In the genomic region with DNA sequence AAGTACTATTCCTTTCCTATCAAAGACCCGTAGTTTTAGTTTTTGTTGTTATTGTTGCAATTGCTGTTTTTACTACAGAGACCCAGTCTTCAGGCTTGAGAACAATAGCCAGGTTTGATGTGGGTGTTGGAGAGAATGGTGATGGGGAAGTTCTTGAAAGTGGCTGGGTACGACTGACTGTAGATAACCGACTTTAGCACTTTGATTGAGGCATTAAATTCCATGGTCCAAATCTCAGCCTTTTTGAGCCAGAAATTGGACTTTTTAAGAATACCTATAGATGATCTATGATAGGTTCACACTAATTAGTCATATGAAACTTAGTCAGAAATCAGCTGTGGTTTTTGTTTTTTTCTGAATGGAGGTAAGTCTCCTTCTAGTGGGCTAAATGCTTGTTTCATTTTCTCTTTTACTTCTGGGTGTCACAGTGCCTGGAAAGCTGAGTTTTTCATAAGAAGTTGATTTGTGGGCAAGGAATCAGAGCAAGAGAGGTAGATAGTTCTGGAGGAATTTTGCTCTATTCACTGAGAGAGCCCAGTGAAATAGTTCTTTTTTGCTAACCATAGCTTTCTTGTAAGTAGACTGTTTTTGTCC, we compare ENCODE assay signal across 18 cellular contexts. TPM values are rescaled to one million over a fixed set of nuclear protein-coding genes. Genes with fewer than 3 reads are reported as not detected.
DNase-seq lines count a peak whose midpoint lies in the region; ATAC-seq, FAIRE-seq and TF ChIP-seq lines count a peak whose summit lies in the region.
"Had no signal": no experiment of that assay in that cellular context is flagged by ENCODE, and none has a peak within 500 bp of the region (broad histone marks: within the 10 kb centered on the region; RNA-seq: fewer than 3 reads in every experiment).

No MANE protein-coding gene starts in this region.

- H3K4me3 Mint-ChIP-seq in activated CD4-positive, alpha-beta T cell treated with anti-CD3 and anti-CD28 coated beads, Interleukin-2, amount 10 ng/mL, durations not matched to agents 24 days and 14 days, result peak overlapping the region; percentile 55
- peak overlapping the region; percentile 67 for H3K4me3 Mint-ChIP-seq in activated CD8-positive, alpha-beta T cell treated with anti-CD3 and anti-CD28 coated beads, Interleukin-2, amount 10 ng/mL, durations not matched to agents 7 days and 5 days
- peak overlapping the region; percentile 93 to 99 (median 99) for H3K4me3 Mint-ChIP-seq in nephron
- no peak overlapping the region for H3K4me3 Mint-ChIP-seq in CD14-positive monocyte

- peak overlapping the region; percentile 64 for H3K27ac Mint-ChIP-seq in activated CD4-positive, alpha-beta T cell treated with anti-CD3 and anti-CD28 coated beads, Interleukin-2, amount 10 ng/mL, durations not matched to agents 24 days and 14 days
- H3K27ac Mint-ChIP-seq in activated CD8-positive, alpha-beta T cell treated with anti-CD3 and anti-CD28 coated beads, Interleukin-2, amount 10 ng/mL, durations not matched to agents 7 days and 5 days, result peak overlapping the region; percentile 79
- H3K27ac Mint-ChIP-seq in nephron, result no peak overlapping the region
- peak overlapping the region in 1 of 7 donors; percentile 5 for H3K27ac Mint-ChIP-seq in CD14-positive monocyte

- H3K4me3 ChIP-seq in foreskin fibroblast (ENCODE audit: low read depth in 1 of 2, low read length in 2 of 2), result no peak overlapping the region
- H3K4me3 ChIP-seq: esophagus squamous epithelium, heart right ventricle, uterus had no signal

- ATAC-seq in activated CD8-positive, alpha-beta T cell treated with anti-CD3 and anti-CD28 coated beads, Interleukin-2, amount 10 ng/mL, durations not matched to agents 7 days and 5 days, result peak; percentile 20
- no peak for ATAC-seq in HG03159 (IDR thresholded peaks at IDR 0.05; ENCODE audit: unreplicated experiment)
- ATAC-seq: heart right ventricle; naive thymus-derived CD8-positive, alpha-beta T cell had no signal

- DNase-seq in activated CD4-positive, alpha-beta T cell treated with anti-CD3 and anti-CD28 coated beads, Interleukin-2, amount 10 ng/mL, durations not matched to agents 24 days and 14 days, result peak; percentile 76
- DNase-seq in activated CD4-positive, alpha-beta T cell treated with anti-CD3 and anti-CD28 coated beads for 1 hour, result no peak
- DNase-seq in GM19239 (ENCODE audit: insufficient read length, low spot score) (no peak), CD14-positive monocyte (ENCODE audit: low spot score) (no peak), foreskin fibroblast (no peak)
- no peak for DNase-seq in activated CD8-positive, alpha-beta T cell treated with anti-CD3 and anti-CD28 coated beads, Interleukin-2, amount 10 ng/mL, durations not matched to agents 7 days and 5 days
- DNase-seq: esophagus squamous epithelium; heart right ventricle; Kasumi-1; naive thymus-derived CD8-positive, alpha-beta T cell; NCI-H1436; stimulated activated CD4-positive, alpha-beta T cell treated with anti-CD3 and anti-CD28 coated beads, Interleukin-12 subunit alpha, Interleukin-12 subunit beta, amount 100 ng/mL, for 4 hours; stimulated activated naive CD4-positive, alpha-beta T cell treated with Interleukin-2 at 50 U/mL for 16 hours; uterus had no signal

- intact Hi-C loops in activated CD4-positive, alpha-beta T cell treated with anti-CD3 and anti-CD28 coated beads, Interleukin-2, amount 10 ng/mL, durations not matched to agents 24 days and 14 days (cut with micrococcal nuclease), result loop anchor here (1.0 kb wide), 1 partner anchor 20 kb away; no protein-coding TSS in a partner anchor
- intact Hi-C loops in CD14-positive monocyte (cut with micrococcal nuclease), result loop anchor here in 1 of 2 donors (2.0 kb wide), 1 partner anchor 22 kb away; a partner anchor contains a TSS

- no peak for TF ChIP-seq CTCF in nephron (IDR thresholded peaks at IDR 0.05; ENCODE audit: unreplicated experiment in 3 of 3)
- TF ChIP-seq CTCF in CD14-positive monocyte (IDR thresholded peaks at IDR 0.05), result no peak
- no peak for TF ChIP-seq CTCF in foreskin fibroblast (IDR thresholded peaks at IDR 0.05; ENCODE audit: low read depth, low read length)

- H3K4me1 Mint-ChIP-seq in activated CD4-positive, alpha-beta T cell treated with anti-CD3 and anti-CD28 coated beads, Interleukin-2, amount 10 ng/mL, durations not matched to agents 24 days and 14 days, result peaks cover 38% of the 10 kb centered on the region
- H3K4me1 Mint-ChIP-seq in activated CD8-positive, alpha-beta T cell treated with anti-CD3 and anti-CD28 coated beads, Interleukin-2, amount 10 ng/mL, durations not matched to agents 7 days and 5 days (ENCODE audit: low read depth), result peaks cover 42% of the 10 kb centered on the region
- H3K4me1 Mint-ChIP-seq in nephron, result peaks cover 27% of the 10 kb centered on the region
- H3K4me1 Mint-ChIP-seq in CD14-positive monocyte, result peaks cover 20% of the 10 kb centered on the region

- peaks cover 49% of the 10 kb centered on the region for H3K36me3 Mint-ChIP-seq in activated CD4-positive, alpha-beta T cell treated with anti-CD3 and anti-CD28 coated beads, Interleukin-2, amount 10 ng/mL, durations not matched to agents 24 days and 14 days (ENCODE audit: low read depth)
- H3K36me3 Mint-ChIP-seq in activated CD8-positive, alpha-beta T cell treated with anti-CD3 and anti-CD28 coated beads, Interleukin-2, amount 10 ng/mL, durations not matched to agents 7 days and 5 days (ENCODE audit: low read depth), result peaks cover 54% of the 10 kb centered on the region
- H3K36me3 Mint-ChIP-seq in nephron (ENCODE audit: low read depth) (peaks cover 40% of the 10 kb centered on the region), CD14-positive monocyte (peaks cover 42 to 50% of the 10 kb centered on the region in 2 donors)

- H3K9me3 Mint-ChIP-seq in activated CD4-positive, alpha-beta T cell treated with anti-CD3 and anti-CD28 coated beads, Interleukin-2, amount 10 ng/mL, durations not matched to agents 24 days and 14 days, result no peaks in the 10 kb centered on the region
- H3K9me3 Mint-ChIP-seq in activated CD8-positive, alpha-beta T cell treated with anti-CD3 and anti-CD28 coated beads, Interleukin-2, amount 10 ng/mL, durations not matched to agents 7 days and 5 days (ENCODE audit: insufficient read depth), result no peaks in the 10 kb centered on the region
- H3K9me3 Mint-ChIP-seq in nephron (no peaks in the 10 kb centered on the region), CD14-positive monocyte (no peaks in the 10 kb centered on the region)
- H3K9me3 Mint-ChIP-seq: naive thymus-derived CD8-positive, alpha-beta T cell had no signal

- FAIRE-seq in GM19239 (lab: Jason Lieb, UNC), result peak; percentile 47
- FAIRE-seq: A204.1, islet of Langerhans had no signal

- CTCF ChIA-PET in activated CD8-positive, alpha-beta T cell treated with anti-CD3 and anti-CD28 coated beads, Interleukin-2, amount 10 ng/mL, durations not matched to agents 7 days and 5 days (lab: Charles Lee), result interaction anchor here (0.9 to 1.7 kb wide), 3 partner anchors 21 to 83 kb away, joined by 4 to 8 read pairs (median 7); a partner anchor contains a TSS

- POLR2A ChIA-PET in activated CD8-positive, alpha-beta T cell treated with anti-CD3 and anti-CD28 coated beads, Interleukin-2, amount 10 ng/mL, durations not matched to agents 7 days and 5 days (lab: Charles Lee), result interaction anchor here (2.3 to 4.1 kb wide), 2 partner anchors 22 to 106 kb away, joined by 11 to 32 read pairs; a partner anchor contains a TSS

- H3K27me3 Mint-ChIP-seq in activated CD4-positive, alpha-beta T cell treated with anti-CD3 and anti-CD28 coated beads, Interleukin-2, amount 10 ng/mL, durations not matched to agents 24 days and 14 days, result no peaks in the 10 kb centered on the region
- H3K27me3 Mint-ChIP-seq in activated CD8-positive, alpha-beta T cell treated with anti-CD3 and anti-CD28 coated beads, Interleukin-2, amount 10 ng/mL, durations not matched to agents 7 days and 5 days (ENCODE audit: low read depth), result no peaks in the 10 kb centered on the region
- H3K27me3 Mint-ChIP-seq in nephron (ENCODE audit: low read depth) (no peaks in the 10 kb centered on the region), CD14-positive monocyte (ENCODE audit: low read depth in 3 of 3) (peaks cover 0 to 3% (median 0%) of the 10 kb centered on the region in 3 donors)
- H3K27me3 Mint-ChIP-seq: naive thymus-derived CD8-positive, alpha-beta T cell had no signal

RNA-seq across cellular contexts. Expression of a gene that starts 2.8 kb away (rescaled TPM):
- total RNA-seq in activated CD4-positive, alpha-beta T cell treated with anti-CD3 and anti-CD28 coated beads, Interleukin-2, amount 10 ng/mL, durations not matched to agents 24 days and 14 days, result 88.4 and 92.9 TPM in 2 replicates
- total RNA-seq in activated CD8-positive, alpha-beta T cell treated with anti-CD3 and anti-CD28 coated beads, Interleukin-2, amount 10 ng/mL, durations not matched to agents 7 days and 5 days, result 100 to 1,000 TPM; 112 to 121 TPM
- 10 to 100 TPM; 28.8 to 31.0 TPM for polyA plus RNA-seq in CD14-positive monocyte

RNA-seq across cellular contexts. Expression of a gene that starts 21.2 kb away (rescaled TPM):
- 861 and 867 TPM in 2 replicates for total RNA-seq in activated CD4-positive, alpha-beta T cell treated with anti-CD3 and anti-CD28 coated beads, Interleukin-2, amount 10 ng/mL, durations not matched to agents 24 days and 14 days
- 100 to 1,000 TPM; 733 to 791 TPM for total RNA-seq in activated CD8-positive, alpha-beta T cell treated with anti-CD3 and anti-CD28 coated beads, Interleukin-2, amount 10 ng/mL, durations not matched to agents 7 days and 5 days
- 10 to 100 TPM; 65.7 to 70.2 TPM for polyA plus RNA-seq in CD14-positive monocyte

Comparison
In these comparisons a context has a peak if more than half of its experiments do, and no peak if none do; other contexts are left out.
1. H3K27ac Mint-ChIP-seq: peak in activated CD4-positive, alpha-beta T cell treated with anti-CD3 and anti-CD28 coated beads, Interleukin-2, amount 10 ng/mL, durations not matched to agents 24 days and 14 days (single experiment) and activated CD8-positive, alpha-beta T cell treated with anti-CD3 and anti-CD28 coated beads, Interleukin-2, amount 10 ng/mL, durations not matched to agents 7 days and 5 days (single experiment); none in nephron (0 of 3).
2. H3K4me3 Mint-ChIP-seq: peak in activated CD4-positive, alpha-beta T cell treated with anti-CD3 and anti-CD28 coated beads, Interleukin-2, amount 10 ng/mL, durations not matched to agents 24 days and 14 days (single experiment), activated CD8-positive, alpha-beta T cell treated with anti-CD3 and anti-CD28 coated beads, Interleukin-2, amount 10 ng/mL, durations not matched to agents 7 days and 5 days (single experiment) and nephron (3 of 3); none in CD14-positive monocyte (0 of 2).